Comparison of ENCODE assay signal across 20 cellular contexts in the genomic region with DNA sequence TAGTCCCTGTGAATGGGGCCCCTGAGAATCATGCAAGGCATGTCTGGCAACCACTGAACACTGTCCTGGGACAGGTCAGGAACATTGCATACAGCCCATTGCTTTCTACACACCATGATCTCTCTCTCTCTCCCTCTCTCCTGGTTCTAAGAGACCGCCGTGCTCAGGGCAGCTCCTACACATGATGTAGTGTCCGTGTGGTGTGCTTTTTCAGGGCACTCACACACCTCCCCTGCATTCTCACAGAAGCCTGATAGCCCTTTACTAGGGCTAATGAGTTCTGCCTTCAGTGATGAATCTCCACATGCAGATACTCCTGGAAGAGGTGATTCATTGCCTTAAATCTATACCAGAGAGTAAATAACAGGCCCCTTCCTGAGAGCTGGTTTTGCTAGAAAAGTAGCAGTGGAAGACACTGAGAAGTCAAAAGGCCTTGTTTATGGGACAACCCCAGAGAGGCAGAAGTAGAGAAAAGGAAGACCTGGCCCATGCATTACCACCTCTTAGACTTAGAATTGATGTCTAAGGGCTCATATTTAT.
"Had no signal": no experiment of that assay in that cellular context is flagged by ENCODE, and none has a peak within 500 bp of the region (broad histone marks: within the 10 kb centered on the region; RNA-seq: fewer than 3 reads in every experiment).

No MANE protein-coding gene starts in this region.

- DNase-seq: colonic mucosa; effector CD8-positive, alpha-beta T cell; endodermal cell; foreskin melanocyte; glutamatergic neuron; heart right ventricle; hippocampal formation; natural killer cell; spleen; stimulated activated CD4-positive, alpha-beta T cell treated with anti-CD3 and anti-CD28 coated beads, Interleukin-4, amount 100 ng/mL, for 4 hours; stimulated activated naive B cell treated with anti-CD40 and anti-IgM and Interleukin-4, amounts not matched to agents 10 μg/mL and 1 μg/mL and 100 μg/mL, for 72 hours; upper lobe of left lung had no signal

- H3K27ac ChIP-seq: colonic mucosa, esophagus muscularis mucosa, heart right ventricle, prostate gland, right atrium auricular region, skin epidermis, spleen, thoracic aorta, tibial nerve, upper lobe of left lung had no signal

- H3K4me1 ChIP-seq: colonic mucosa, prostate gland, spleen had no signal

- H3K27me3 ChIP-seq: colonic mucosa, right atrium auricular region, tibial nerve, upper lobe of left lung had no signal

- H3K36me3 ChIP-seq: colonic mucosa, esophagus muscularis mucosa, heart right ventricle, prostate gland, right atrium auricular region, spleen, thoracic aorta, tibial nerve, upper lobe of left lung had no signal

- ATAC-seq: heart right ventricle; left lobe of liver; natural killer cell; stimulated activated naive B cell treated with anti-CD40 and anti-IgM and Interleukin-4, amounts not matched to agents 10 μg/mL and 1 μg/mL and 100 μg/mL, for 72 hours had no signal

- H3K4me3 ChIP-seq: colonic mucosa, esophagus muscularis mucosa, heart right ventricle, lung, prostate gland, right atrium auricular region, skin epidermis, spleen, thoracic aorta, tibial nerve, upper lobe of left lung had no signal

- H3K9me3 ChIP-seq: colonic mucosa, esophagus muscularis mucosa, prostate gland, right atrium auricular region, spleen, thoracic aorta, tibial nerve, upper lobe of left lung had no signal
